ENCODE assay signal across 22 cellular contexts in the genomic region with DNA sequence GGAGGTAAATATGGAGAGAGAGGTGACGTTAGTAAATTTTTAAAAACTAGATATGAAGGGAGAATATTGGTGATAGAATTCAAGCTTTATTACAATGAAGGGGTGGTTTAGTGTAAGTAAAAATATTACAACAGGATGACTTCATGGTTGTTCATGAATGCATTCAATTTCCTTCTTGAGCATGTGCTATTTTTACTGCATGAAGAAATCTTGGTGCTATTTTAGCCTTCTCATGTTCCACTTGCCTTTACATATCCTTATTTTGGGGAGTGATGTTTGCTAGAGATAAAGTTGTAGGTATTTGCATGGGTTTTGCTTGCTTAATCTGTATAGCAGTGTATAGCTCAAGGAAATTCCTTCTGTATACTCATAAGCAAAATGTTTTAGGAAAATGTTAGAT.
"Had no signal": no experiment of that assay in that cellular context is flagged by ENCODE, and none has a peak within 500 bp of the region (broad histone marks: within the 10 kb centered on the region; RNA-seq: fewer than 3 reads in every experiment).

No MANE protein-coding gene starts in this region.

- ATAC-seq: activated CD8-positive, alpha-beta memory T cell treated with anti-CD3 and anti-CD28 coated beads, Interleukin-2, amount 10 ng/mL, durations not matched to agents 7 days and 5 days; activated CD8-positive, alpha-beta T cell treated with anti-CD3 and anti-CD28 coated beads for 36 hours; effector memory CD8-positive, alpha-beta T cell; natural killer cell had no signal

- H3K9me3 ChIP-seq: esophagus muscularis mucosa, left ventricle myocardium inferior, neutrophil, ovary, prostate gland, right atrium auricular region, suprapubic skin had no signal

- H3K9me3 Mint-ChIP-seq: activated CD8-positive, alpha-beta T cell treated with anti-CD3 and anti-CD28 coated beads for 36 hours; activated naive CD4-positive, alpha-beta T cell treated with anti-CD3 and anti-CD28 coated beads, Interleukin-2, amount 10 ng/mL, durations not matched to agents 7 days and 5 days had no signal

- DNase-seq: activated CD4-positive, alpha-beta T cell treated with anti-CD3 and anti-CD28 coated beads, Interleukin-2, amount 10 ng/mL, durations not matched to agents 7 days and 5 days; activated CD4-positive, CD25-positive, alpha-beta regulatory T cell treated with anti-CD3 and anti-CD28 coated beads, Interleukin-2, amount 50 U/mL, for 72 hours; activated CD8-positive, alpha-beta memory T cell treated with anti-CD3 and anti-CD28 coated beads, Interleukin-2, amount 10 ng/mL, durations not matched to agents 7 days and 5 days; activated CD8-positive, alpha-beta T cell treated with anti-CD3 and anti-CD28 coated beads for 36 hours; activated effector memory CD4-positive, alpha-beta T cell treated with anti-CD3 and anti-CD28 coated beads, Interleukin-2, amount 50 U/mL, for 16 hours; activated naive CD4-positive, alpha-beta T cell treated with anti-CD3 and anti-CD28 coated beads, Interleukin-2, amount 10 ng/mL, durations not matched to agents 7 days and 5 days; activated T-cell treated with anti-CD3 and anti-CD28 coated beads for 4 hours; effector memory CD8-positive, alpha-beta T cell; hypothalamus; left ventricle myocardium inferior; natural killer cell; ovary; stimulated activated CD4-positive, alpha-beta T cell treated with anti-CD3 and anti-CD28 coated beads, Interleukin-1b, Interleukin-23, amount 100 ng/mL, for 48 hours had no signal

- H3K36me3 Mint-ChIP-seq: activated CD8-positive, alpha-beta memory T cell treated with anti-CD3 and anti-CD28 coated beads, Interleukin-2, amount 10 ng/mL, durations not matched to agents 7 days and 5 days; activated naive CD4-positive, alpha-beta T cell treated with anti-CD3 and anti-CD28 coated beads, Interleukin-2, amount 10 ng/mL, durations not matched to agents 7 days and 5 days; natural killer cell had no signal

- H3K27ac Mint-ChIP-seq: activated CD4-positive, alpha-beta T cell treated with anti-CD3 and anti-CD28 coated beads, Interleukin-2, amount 10 ng/mL, durations not matched to agents 7 days and 5 days; activated CD8-positive, alpha-beta memory T cell treated with anti-CD3 and anti-CD28 coated beads, Interleukin-2, amount 10 ng/mL, durations not matched to agents 7 days and 5 days; activated CD8-positive, alpha-beta T cell treated with anti-CD3 and anti-CD28 coated beads for 36 hours; activated naive CD4-positive, alpha-beta T cell treated with anti-CD3 and anti-CD28 coated beads, Interleukin-2, amount 10 ng/mL, durations not matched to agents 7 days and 5 days; effector memory CD8-positive, alpha-beta T cell; natural killer cell; stimulated activated naive CD8-positive, alpha-beta T cell treated with anti-CD3 and anti-CD28 coated beads, Interleukin-15, Interleukin-2, amounts not matched to agents 100 ng/mL and 50 ng/mL, for 24 hours had no signal

- H3K27me3 ChIP-seq: cardiac muscle cell, esophagus muscularis mucosa, neutrophil, ovary, right atrium auricular region, suprapubic skin, tibial nerve had no signal

- H3K27me3 Mint-ChIP-seq: activated CD4-positive, alpha-beta T cell treated with anti-CD3 and anti-CD28 coated beads, Interleukin-2, amount 10 ng/mL, durations not matched to agents 7 days and 5 days; activated CD8-positive, alpha-beta memory T cell treated with anti-CD3 and anti-CD28 coated beads, Interleukin-2, amount 10 ng/mL, durations not matched to agents 7 days and 5 days; activated CD8-positive, alpha-beta T cell treated with anti-CD3 and anti-CD28 coated beads for 36 hours; activated naive CD4-positive, alpha-beta T cell treated with anti-CD3 and anti-CD28 coated beads, Interleukin-2, amount 10 ng/mL, durations not matched to agents 7 days and 5 days; effector memory CD8-positive, alpha-beta T cell; stimulated activated naive CD8-positive, alpha-beta T cell treated with anti-CD3 and anti-CD28 coated beads, Interleukin-15, Interleukin-2, amounts not matched to agents 100 ng/mL and 50 ng/mL, for 24 hours had no signal

- H3K36me3 ChIP-seq: cardiac muscle cell, esophagus muscularis mucosa, left ventricle myocardium inferior, neutrophil, ovary, prostate gland, right atrium auricular region, suprapubic skin, tibial nerve had no signal

- H3K4me3 ChIP-seq: cardiac muscle cell, esophagus muscularis mucosa, left ventricle myocardium inferior, ovary, prostate gland, right atrium auricular region, suprapubic skin, tibial nerve had no signal

- H3K4me1 ChIP-seq: esophagus muscularis mucosa, left ventricle myocardium inferior, prostate gland, right atrium auricular region, tibial nerve had no signal

- H3K27ac ChIP-seq: cardiac muscle cell, esophagus muscularis mucosa, left ventricle myocardium inferior, neutrophil, ovary, prostate gland, right atrium auricular region, suprapubic skin, tibial nerve, VCaP had no signal

- H3K4me1 Mint-ChIP-seq: activated CD4-positive, alpha-beta T cell treated with anti-CD3 and anti-CD28 coated beads, Interleukin-2, amount 10 ng/mL, durations not matched to agents 7 days and 5 days; activated CD8-positive, alpha-beta memory T cell treated with anti-CD3 and anti-CD28 coated beads, Interleukin-2, amount 10 ng/mL, durations not matched to agents 7 days and 5 days; activated naive CD4-positive, alpha-beta T cell treated with anti-CD3 and anti-CD28 coated beads, Interleukin-2, amount 10 ng/mL, durations not matched to agents 7 days and 5 days; natural killer cell had no signal

- H3K4me3 Mint-ChIP-seq: activated CD4-positive, alpha-beta T cell treated with anti-CD3 and anti-CD28 coated beads, Interleukin-2, amount 10 ng/mL, durations not matched to agents 7 days and 5 days; activated CD8-positive, alpha-beta memory T cell treated with anti-CD3 and anti-CD28 coated beads, Interleukin-2, amount 10 ng/mL, durations not matched to agents 7 days and 5 days; activated CD8-positive, alpha-beta T cell treated with anti-CD3 and anti-CD28 coated beads for 36 hours; activated naive CD4-positive, alpha-beta T cell treated with anti-CD3 and anti-CD28 coated beads, Interleukin-2, amount 10 ng/mL, durations not matched to agents 7 days and 5 days; effector memory CD8-positive, alpha-beta T cell; natural killer cell; stimulated activated naive CD8-positive, alpha-beta T cell treated with anti-CD3 and anti-CD28 coated beads, Interleukin-15, Interleukin-2, amounts not matched to agents 100 ng/mL and 50 ng/mL, for 24 hours had no signal
